12 cellular contexts compared by ENCODE assay signal in genomic region chr6:107634147-107635057, GRCh38.
DNase-seq lines count a peak whose midpoint lies in the region; TF ChIP-seq lines count a peak whose summit lies in the region.
"Had no signal": no experiment of that assay in that cellular context is flagged by ENCODE, and none has a peak within 500 bp of the region (broad histone marks: within the 10 kb centered on the region; RNA-seq: fewer than 3 reads in every experiment).

No MANE protein-coding gene starts in this region.

- peaks cover 3% of the 10 kb centered on the region for H3K4me1 Mint-ChIP-seq in activated CD4-positive, alpha-beta T cell treated with anti-CD3 and anti-CD28 coated beads, Interleukin-2, amount 10 ng/mL, durations not matched to agents 24 days and 14 days

- intact Hi-C loops in activated CD4-positive, alpha-beta T cell treated with anti-CD3 and anti-CD28 coated beads, Interleukin-2, amount 10 ng/mL, durations not matched to agents 24 days and 14 days (cut with micrococcal nuclease): loop anchor here (10.0 kb wide), 1 partner anchor 140 kb away; the partner anchor contains the start of gene SOBP

- TF ChIP-seq EP300 in suprapubic skin (IDR thresholded peaks at IDR 0.05): no peak

- peaks cover 74% of the 10 kb centered on the region for H3K27me3 Mint-ChIP-seq in activated CD4-positive, alpha-beta T cell treated with anti-CD3 and anti-CD28 coated beads, Interleukin-2, amount 10 ng/mL, durations not matched to agents 24 days and 14 days

- no peak overlapping the region for H3K27ac ChIP-seq in suprapubic skin
- H3K27ac ChIP-seq: HL-60 had no signal

- peaks cover 10% of the 10 kb centered on the region for H3K4me1 ChIP-seq in suprapubic skin

- H3K36me3 Mint-ChIP-seq in activated CD4-positive, alpha-beta T cell treated with anti-CD3 and anti-CD28 coated beads, Interleukin-2, amount 10 ng/mL, durations not matched to agents 24 days and 14 days (ENCODE audit: low read depth): no peaks in the 10 kb centered on the region

- H3K27me3 ChIP-seq in suprapubic skin: peaks cover 20% of the 10 kb centered on the region

- no peaks in the 10 kb centered on the region for H3K9me3 Mint-ChIP-seq in activated CD4-positive, alpha-beta T cell treated with anti-CD3 and anti-CD28 coated beads, Interleukin-2, amount 10 ng/mL, durations not matched to agents 24 days and 14 days
- H3K9me3 Mint-ChIP-seq: T-helper 1 cell treated with Interleukin-12 subunit alpha and Interleukin-12 subunit beta and Interleukin-4 antibody, amounts not matched to agents 30 μg/mL and 1 μg/mL, for 36 hours had no signal

- H3K4me3 Mint-ChIP-seq in activated CD4-positive, alpha-beta T cell treated with anti-CD3 and anti-CD28 coated beads, Interleukin-2, amount 10 ng/mL, durations not matched to agents 24 days and 14 days: peak overlapping the region; percentile 55
- H3K4me3 Mint-ChIP-seq: T-helper 1 cell treated with Interleukin-12 subunit alpha and Interleukin-12 subunit beta and Interleukin-4 antibody, amounts not matched to agents 30 μg/mL and 1 μg/mL, for 36 hours had no signal

- H3K27ac Mint-ChIP-seq in activated CD4-positive, alpha-beta T cell treated with anti-CD3 and anti-CD28 coated beads, Interleukin-2, amount 10 ng/mL, durations not matched to agents 24 days and 14 days: no peak overlapping the region
- H3K27ac Mint-ChIP-seq: T-helper 1 cell treated with Interleukin-12 subunit alpha and Interleukin-12 subunit beta and Interleukin-4 antibody, amounts not matched to agents 30 μg/mL and 1 μg/mL, for 36 hours had no signal

- no peak for TF ChIP-seq POLR2A in suprapubic skin (IDR thresholded peaks at IDR 0.05)

- no peaks in the 10 kb centered on the region for H3K36me3 ChIP-seq in suprapubic skin

- no peak for TF ChIP-seq CTCF in suprapubic skin (IDR thresholded peaks at IDR 0.05)

- DNase-seq in activated CD4-positive, alpha-beta T cell treated with anti-CD3 and anti-CD28 coated beads, Interleukin-2, amount 10 ng/mL, durations not matched to agents 24 days and 14 days: peak; percentile 66
- DNase-seq in activated CD4-positive, alpha-beta T cell treated with anti-CD3 and anti-CD28 coated beads, Interleukin-2, amount 50 U/mL, for 1 hour: no peak
- peak; percentile 57 for DNase-seq in astrocyte of the hippocampus (ENCODE audit: low read depth, low spot score)
- peak; percentile 64 for DNase-seq in iPS-NIHi7 (ENCODE audit: extremely low spot score)
- no peak for DNase-seq in suprapubic skin (ENCODE audit: low spot score in 2 of 2)
- no peak for DNase-seq in mucosa of gallbladder (ENCODE audit: low spot score)
- no peak for DNase-seq in NCI-H2081 (lab: John Stamatoyannopoulos, UW)
- no peak for DNase-seq in NCI-H1417 treated with DMSO at 0.1 percent for 48 hours (lab: John Stamatoyannopoulos, UW)
- DNase-seq: hippocampal formation, NCI-H446 treated with DMSO at 0.1 percent for 48 hours had no signal

- H3K4me3 ChIP-seq in suprapubic skin: peak overlapping the region; percentile 50

- no peaks in the 10 kb centered on the region for H3K9me3 ChIP-seq in suprapubic skin

- WGBS in suprapubic skin: 15% methylated on average over 29 of the region's 114 CpGs

Comparison
In these comparisons a context has a peak if more than half of its experiments do, and no peak if none do; other contexts are left out.
1. DNase-seq: peak in activated CD4-positive, alpha-beta T cell treated with anti-CD3 and anti-CD28 coated beads, Interleukin-2, amount 10 ng/mL, durations not matched to agents 24 days and 14 days (single experiment), astrocyte of the hippocampus (single experiment) and iPS-NIHi7 (single experiment); none in activated CD4-positive, alpha-beta T cell treated with anti-CD3 and anti-CD28 coated beads, Interleukin-2, amount 50 U/mL, for 1 hour (single experiment), suprapubic skin (0 of 2), mucosa of gallbladder (single experiment), NCI-H2081 (0 of 2) and NCI-H1417 treated with DMSO at 0.1 percent for 48 hours (single experiment).